ENCODE assay signal across 8 cellular contexts in the genomic region with DNA sequence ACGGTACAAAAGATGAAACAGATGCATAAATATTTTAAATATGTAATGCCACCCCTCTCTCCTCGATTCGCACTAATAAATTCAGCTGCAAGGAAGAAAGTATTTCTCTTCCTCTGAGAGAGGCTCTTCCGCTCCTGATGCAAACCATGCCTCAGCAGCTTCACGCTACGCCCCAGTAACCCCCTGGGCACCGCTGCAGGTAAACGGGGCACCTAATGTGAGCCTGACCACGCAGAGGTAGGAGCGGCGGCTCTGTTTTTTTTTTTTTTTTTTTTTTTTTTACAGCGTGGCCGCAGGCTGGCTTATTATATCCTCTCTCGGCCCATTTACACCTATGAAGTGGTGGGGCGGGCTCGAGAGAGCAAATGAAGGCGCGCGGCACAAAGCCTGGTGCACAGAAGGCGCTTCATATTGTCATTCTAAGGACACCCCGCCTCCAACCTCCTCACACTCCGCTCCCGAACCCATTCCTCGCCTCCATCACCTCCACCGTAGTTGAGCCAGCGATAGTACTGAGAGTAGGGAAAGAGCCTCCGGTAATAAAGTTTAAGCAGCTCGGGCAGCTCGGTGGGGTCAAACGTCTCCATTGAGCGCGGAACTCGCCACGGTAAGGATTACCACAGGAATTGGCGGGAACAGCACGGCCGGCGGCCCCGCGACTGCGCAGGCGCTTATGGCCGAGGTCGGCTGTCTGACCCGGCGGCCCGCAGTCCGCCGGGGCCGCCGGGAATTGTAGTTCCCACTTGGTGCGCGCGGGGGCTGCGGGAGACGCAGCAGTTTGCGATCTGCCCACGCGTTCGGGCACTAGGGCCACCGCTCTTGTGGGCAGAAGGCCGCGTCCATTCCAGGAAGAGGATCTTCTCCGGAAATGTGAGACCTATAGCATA. TPM values are rescaled to one million over a fixed set of nuclear protein-coding genes. Genes with fewer than 3 reads are reported as not detected.
DNase-seq lines count a peak whose midpoint lies in the region; ATAC-seq and TF ChIP-seq lines count a peak whose summit lies in the region.

A gene (minus strand): TSS at position 612 of the 887 bp plus-strand sequence. CDS start 25 bp downstream, at position 587.

- TF ChIP-seq CTCF in coronary artery (IDR thresholded peaks at IDR 0.05) (no peak), left lung (IDR thresholded peaks at IDR 0.05) (peak in 1 of 2 donors; percentile 47)

- DNase-seq in NCI-H524 (lab: John Stamatoyannopoulos, UW) (peak; percentile 62 to 88), coronary artery (ENCODE audit: low spot score) (peak; percentile 81), left lung (peak; percentile 87 to 96)
- peak; percentile 94 for DNase-seq in activated CD4-positive, alpha-beta T cell treated with anti-CD3 and anti-CD28 coated beads for 48 hours
- DNase-seq in stimulated activated CD4-positive, alpha-beta T cell treated with anti-CD3 and anti-CD28 coated beads, Interleukin-2, amount 100 ng/mL, for 24 hours: peak; percentile 87 to 93

- intact Hi-C loops in left lung (cut with DNase I): no loop called here

- H3K36me3 ChIP-seq in BLaER1 treated with 17β-estradiol and CSF1 and Interleukin-3, amounts not matched to agents 10 nM and 100 nM: peaks cover 0 to 32% (median 19%) of the 10 kb centered on the region in 11 experiments; a peak in 17 of 22 replicates
- no peaks in the 10 kb centered on the region for H3K36me3 ChIP-seq in left lung

- no peaks in the 10 kb centered on the region for H3K27me3 ChIP-seq in BLaER1 treated with 17β-estradiol and CSF1 and Interleukin-3, amounts not matched to agents 10 nM and 100 nM
- no peaks in the 10 kb centered on the region for H3K27me3 ChIP-seq in left lung

- peak within 1 kb of the TSS; percentile 77 to 97 (median 87) for H3K4me2 ChIP-seq in BLaER1 treated with 17β-estradiol and CSF1 and Interleukin-3, amounts not matched to agents 10 nM and 100 nM

- peak within 1 kb of the TSS; percentile 64 to 93 (median 87) for H3K9ac ChIP-seq in BLaER1 treated with 17β-estradiol and CSF1 and Interleukin-3, amounts not matched to agents 10 nM and 100 nM

- peak within 1 kb of the TSS; percentile 67 to 91 (median 76) for H3K4me3 ChIP-seq in BLaER1 treated with 17β-estradiol and CSF1 and Interleukin-3, amounts not matched to agents 10 nM and 100 nM
- peak within 1 kb of the TSS; percentile 89 for H3K4me3 ChIP-seq in coronary artery
- peak within 1 kb of the TSS; percentile 60 to 66 for H3K4me3 ChIP-seq in left lung

- H3K9me3 ChIP-seq in BLaER1 treated with 17β-estradiol and CSF1 and Interleukin-3, amounts not matched to agents 10 nM and 100 nM (replicated peaks in 1 of 11): no peaks in the 10 kb centered on the region
- no peaks in the 10 kb centered on the region for H3K9me3 ChIP-seq in left lung

- peaks cover 24 to 40% (median 29%) of the 10 kb centered on the region in 10 experiments for H3K4me1 ChIP-seq in BLaER1 treated with 17β-estradiol and CSF1 and Interleukin-3, amounts not matched to agents 10 nM and 100 nM
- peaks cover 10 to 30% of the 10 kb centered on the region in 2 donors for H3K4me1 ChIP-seq in left lung

- ATAC-seq in GM19328 (IDR thresholded peaks at IDR 0.05; ENCODE audit: unreplicated experiment): peak; percentile 75
- ATAC-seq in HG03460 (IDR thresholded peaks at IDR 0.05; ENCODE audit: unreplicated experiment): peak; percentile 74
- ATAC-seq in left lung: peak; percentile 94

- H4K20me1 ChIP-seq in BLaER1 treated with 17β-estradiol and CSF1 and Interleukin-3, amounts not matched to agents 10 nM and 100 nM: no peaks in the 10 kb centered on the region; a peak in 1 of 22 replicates

- H3K27ac ChIP-seq in BLaER1 treated with 17β-estradiol and CSF1 and Interleukin-3, amounts not matched to agents 10 nM and 100 nM: peak within 1 kb of the TSS; percentile 8 to 96 (median 91); a peak in 20 of 22 replicates
- H3K27ac ChIP-seq in coronary artery (peak within 1 kb of the TSS; percentile 1 to 70), left lung (peak within 1 kb of the TSS; percentile 34 to 68)

RNA-seq across cellular contexts. Expression of the gene that starts here (rescaled TPM):
- 10 to 100 TPM in 1 of 2 donors, 1 to 10 TPM in 1; 7.2 to 13.6 TPM for total RNA-seq in left lung

Comparison
In these comparisons a context has a peak if more than half of its experiments do, and no peak if none do; other contexts are left out.
1. Peak in every context shown above with its lines: DNase-seq, ATAC-seq, H3K4me3 ChIP-seq and H3K27ac ChIP-seq.
2. H3K27ac ChIP-seq: peak in every context shown above with its lines; median percentile 91 in BLaER1 treated with 17β-estradiol and CSF1 and Interleukin-3, amounts not matched to agents 10 nM and 100 nM; 51 in left lung; 36 in coronary artery.